ENCODE assay signal across 14 cellular contexts in the genomic region with DNA sequence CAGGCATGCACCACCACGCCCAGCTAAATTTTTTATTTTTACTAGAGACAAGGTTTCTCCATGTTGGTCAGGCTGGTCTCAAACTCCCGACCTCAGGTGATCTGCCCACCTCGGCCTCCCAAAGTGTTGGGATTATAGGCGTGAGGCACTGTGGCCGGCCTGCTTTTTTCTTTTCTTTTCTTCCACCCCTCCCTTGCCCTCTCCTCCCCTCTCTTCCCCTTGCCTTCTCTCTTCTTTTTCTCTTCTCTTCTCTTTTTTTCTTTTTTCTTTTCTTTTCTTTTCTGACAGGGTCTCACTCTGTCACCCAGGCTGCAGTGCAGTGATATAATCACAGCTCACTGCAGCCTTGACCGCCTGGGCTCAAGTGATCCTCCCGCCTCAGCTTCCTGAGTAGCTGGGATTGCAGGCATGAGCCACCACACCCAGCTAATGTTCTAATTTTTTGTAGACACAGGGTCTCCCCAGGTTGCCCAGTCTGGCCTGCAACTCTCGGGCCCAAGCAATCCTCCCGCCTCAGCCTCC. TPM values are rescaled to one million over a fixed set of nuclear protein-coding genes. Genes with fewer than 3 reads are reported as not detected.
DNase-seq lines count a peak whose midpoint lies in the region; TF ChIP-seq lines count a peak whose summit lies in the region.
"Not testable (repeated sequence)": the region's sequence is repeated elsewhere in the genome, so short reads cannot be mapped to it uniquely, and the experiment has no call there.
"Had no signal": no experiment of that assay in that cellular context is flagged by ENCODE, and none has a peak within 500 bp of the region (broad histone marks: within the 10 kb centered on the region; RNA-seq: fewer than 3 reads in every experiment).

No MANE protein-coding gene starts in this region.

- not testable (repeated sequence) for H3K4me3 ChIP-seq in HEK293 (ENCODE audit: low read depth, low read length); cardiac muscle cell; mesodermal cell (ENCODE audit: extremely low read depth, insufficient read depth, low read length, poor library complexity, severe bottlenecking); neuronal stem cell (ENCODE audit: low read length in 2 of 2); stomach

- peak overlapping the region; percentile 81 for H3K9ac ChIP-seq in neuronal stem cell (ENCODE audit: low read depth, low read length, poor library complexity)

- not testable (repeated sequence) for H4K91ac ChIP-seq in neuronal stem cell (ENCODE audit: low read depth, low read length, poor library complexity)

- TF ChIP-seq POLR2A in stomach (IDR thresholded peaks at IDR 0.05): not testable (repeated sequence)

- not testable (repeated sequence) for H3K79me1 ChIP-seq in neuronal stem cell (ENCODE audit: low read depth, low read length)

- H3K14ac ChIP-seq in neuronal stem cell (ENCODE audit: low read length): not testable (repeated sequence)

- H3K4me1 Mint-ChIP-seq in activated CD4-positive, alpha-beta T cell treated with anti-CD3 and anti-CD28 coated beads, Interleukin-2, amount 10 ng/mL, durations not matched to agents 7 days and 5 days; chondrocyte (ENCODE audit: low read depth): not testable (repeated sequence)

- not testable (repeated sequence) for H3K23ac ChIP-seq in neuronal stem cell (ENCODE audit: low read depth, low read length, poor library complexity)

- H3K9me3 ChIP-seq in HEK293 (ENCODE audit: control insufficient read depth, insufficient read depth, low read depth, low read length); cardiac muscle cell (ENCODE audit: low read depth); mesodermal cell (ENCODE audit: control insufficient read depth, low read length); neuronal stem cell (replicated peaks in 1 of 2; ENCODE audit: control insufficient read depth in 2 of 2, insufficient read depth in 1 of 2, low read depth in 1 of 2, low read length in 2 of 2); stomach: not testable (repeated sequence)

- not testable (repeated sequence) for TF ChIP-seq CTCF in HEK293 (tag by site-specific recombination; IDR thresholded peaks at IDR 0.05); chondrocyte (IDR thresholded peaks at IDR 0.05); cardiac muscle cell (IDR thresholded peaks at IDR 0.05; ENCODE audit: low read depth, low read length); stomach (IDR thresholded peaks at IDR 0.05)

- H2AK5ac ChIP-seq in neuronal stem cell (ENCODE audit: low read depth, low read length): peak overlapping the region; percentile 46

- intact Hi-C loops in stomach (cut with DNase I; ENCODE audit: low total_unique reads): not testable (repeated sequence)

- H3K18ac ChIP-seq in neuronal stem cell (ENCODE audit: low read length): not testable (repeated sequence)

- 88 to 95% methylated on average over 9 of the region's 9 CpGs for WGBS in mesodermal cell (ENCODE audit: insufficient coverage in 2 of 2), 2 experiments
- WGBS in neuronal stem cell (ENCODE audit: extremely low coverage in 2 of 2, insufficient read length in 2 of 2, insufficient replicate concordance in 1 of 2), 2 donors: no CpG with 5 or more reads among the region's 9 CpGs
- 82 to 85% (median 84%) methylated on average over 9 of the region's 9 CpGs for WGBS in stomach, 5 donors

- DNase-seq in activated CD4-positive, alpha-beta T cell treated with anti-CD3 and anti-CD28 coated beads, Interleukin-2, amount 10 ng/mL, durations not matched to agents 7 days and 5 days; chondrocyte (ENCODE audit: low spot score); cardiac muscle cell (ENCODE audit: low read depth in 1 of 2, low spot score in 1 of 2); neuronal stem cell (ENCODE audit: low spot score); stomach: not testable (repeated sequence)

- H3K4me2 ChIP-seq in neuronal stem cell (ENCODE audit: insufficient read depth, low read length, poor library complexity, severe bottlenecking): not testable (repeated sequence)

- H2BK15ac ChIP-seq in neuronal stem cell (ENCODE audit: low read length): not testable (repeated sequence)

- H2BK12ac ChIP-seq in neuronal stem cell (ENCODE audit: low read length): not testable (repeated sequence)

- H3K4me1 ChIP-seq in HEK293 (ENCODE audit: control insufficient read depth, insufficient read depth, low read length); mesodermal cell (ENCODE audit: control insufficient read depth, insufficient read depth, low read length, poor library complexity, severe bottlenecking); neuronal stem cell (ENCODE audit: control insufficient read depth in 2 of 2, insufficient read depth in 1 of 2, low read depth in 1 of 2, low read length in 2 of 2): not testable (repeated sequence)
- H3K4me1 ChIP-seq in cardiac muscle cell (ENCODE audit: low read depth): peaks cover 18% of the 10 kb centered on the region
- H3K4me1 ChIP-seq in stomach: peaks cover 10 to 43% (median 30%) of the 10 kb centered on the region in 4 donors

- H3K27ac ChIP-seq in HEK293 (ENCODE audit: extremely low read depth, low read depth, low read length); neuronal stem cell (replicated peaks; ENCODE audit: low read length): not testable (repeated sequence)
- H3K27ac ChIP-seq in cardiac muscle cell (peak overlapping the region; percentile 79), mesodermal cell (ENCODE audit: low read depth, low read length, severe bottlenecking) (peak overlapping the region; percentile 59), stomach (peak overlapping the region in 3 of 5 donors; percentile 27 to 82 (median 46))

- not testable (repeated sequence) for H3K27me3 Mint-ChIP-seq in activated CD4-positive, alpha-beta T cell treated with anti-CD3 and anti-CD28 coated beads, Interleukin-2, amount 10 ng/mL, durations not matched to agents 7 days and 5 days; chondrocyte (ENCODE audit: low read depth)

- H3K9me3 Mint-ChIP-seq in activated CD4-positive, alpha-beta T cell treated with anti-CD3 and anti-CD28 coated beads, Interleukin-2, amount 10 ng/mL, durations not matched to agents 7 days and 5 days; chondrocyte (ENCODE audit: low read depth): not testable (repeated sequence)

- not testable (repeated sequence) for H2AFZ ChIP-seq in neuronal stem cell (ENCODE audit: low read length)

- not testable (repeated sequence) for H3K4ac ChIP-seq in neuronal stem cell (ENCODE audit: low read length)

- H3K27me3 ChIP-seq in cardiac muscle cell; neuronal stem cell (ENCODE audit: control insufficient read depth in 3 of 3, insufficient read depth in 3 of 3, low read depth in 1 of 3, low read length in 3 of 3); stomach: not testable (repeated sequence)

- H3K36me3 ChIP-seq in HEK293 (ENCODE audit: control insufficient read depth in 2 of 2, insufficient read depth in 1 of 2, low read length in 2 of 2); cardiac muscle cell: not testable (repeated sequence)
- peaks cover 18% of the 10 kb centered on the region for H3K36me3 ChIP-seq in mesodermal cell (ENCODE audit: control insufficient read depth, insufficient read depth, low read length)
- H3K36me3 ChIP-seq in neuronal stem cell (replicated peaks in 1 of 2; ENCODE audit: control insufficient read depth in 2 of 2, insufficient read depth in 2 of 2, low read length in 2 of 2): peaks cover 5 to 14% of the 10 kb centered on the region in 2 donors
- peaks cover under 1 to 28% (median 24%) of the 10 kb centered on the region in 4 donors for H3K36me3 ChIP-seq in stomach

- H3K4me3 Mint-ChIP-seq in activated CD4-positive, alpha-beta T cell treated with anti-CD3 and anti-CD28 coated beads, Interleukin-2, amount 10 ng/mL, durations not matched to agents 7 days and 5 days; chondrocyte (ENCODE audit: unreplicated experiment): not testable (repeated sequence)

- H4K8ac ChIP-seq in neuronal stem cell (ENCODE audit: low read depth, low read length): not testable (repeated sequence)

- peak overlapping the region; percentile 79 for H3K27ac Mint-ChIP-seq in activated CD4-positive, alpha-beta T cell treated with anti-CD3 and anti-CD28 coated beads, Interleukin-2, amount 10 ng/mL, durations not matched to agents 7 days and 5 days
- peak overlapping the region; percentile 27 for H3K27ac Mint-ChIP-seq in chondrocyte (ENCODE audit: unreplicated experiment)

- POLR2A ChIA-PET in HEK293 (lab: Yijun Ruan, JAX): interaction anchor here (0.5 to 4.1 kb wide), 2 partner anchors 16 to 1938 kb away, joined by 5 to 20 read pairs; no protein-coding TSS in a partner anchor
- POLR2A ChIA-PET in activated CD4-positive, alpha-beta T cell treated with anti-CD3 and anti-CD28 coated beads, Interleukin-2, amount 10 ng/mL, durations not matched to agents 7 days and 5 days (lab: Charles Lee): not testable (repeated sequence)

- not testable (repeated sequence) for H3K36me3 Mint-ChIP-seq in activated CD4-positive, alpha-beta T cell treated with anti-CD3 and anti-CD28 coated beads, Interleukin-2, amount 10 ng/mL, durations not matched to agents 7 days and 5 days (ENCODE audit: low read depth); chondrocyte (ENCODE audit: low read depth)

- TF ChIP-seq EP300 in stomach (IDR thresholded peaks at IDR 0.05): not testable (repeated sequence)

- CTCF ChIA-PET in HEK293 (lab: Yijun Ruan, JAX): not testable (repeated sequence)
- CTCF ChIA-PET in activated CD4-positive, alpha-beta T cell treated with anti-CD3 and anti-CD28 coated beads, Interleukin-2, amount 10 ng/mL, durations not matched to agents 7 days and 5 days (lab: Charles Lee): interaction anchor here (0.6 kb wide), 1 partner anchor 54 kb away, joined by 3 read pairs; no protein-coding TSS in a partner anchor

- not testable (repeated sequence) for H2BK120ac ChIP-seq in neuronal stem cell (ENCODE audit: low read depth, low read length)

- not testable (repeated sequence) for H2BK5ac ChIP-seq in neuronal stem cell (ENCODE audit: low read length)

RNA-seq across cellular contexts. Expression of a gene that starts 18.1 kb away (rescaled TPM):
- 10 to 100 TPM; 35.5 to 41.8 TPM for total RNA-seq in activated CD4-positive, alpha-beta T cell treated with anti-CD3 and anti-CD28 coated beads, Interleukin-2, amount 10 ng/mL, durations not matched to agents 7 days and 5 days
- total RNA-seq in chondrocyte: 131 to 185 TPM (median 170 TPM) in 3 replicates
- total RNA-seq in cardiac muscle cell: 133 and 157 TPM in 2 replicates
- 72.1 and 90.2 TPM in 2 replicates for polyA plus RNA-seq in cardiac muscle cell
- 78.8 TPM for polyA plus RNA-seq in mesodermal cell (2013, experiment 1 of 2)
- 64.6 TPM for polyA plus RNA-seq in mesodermal cell (2013, experiment 2 of 2)
- polyA plus RNA-seq in neuronal stem cell (2013, experiment 1 of 2): 56.3 TPM
- 55.0 TPM for polyA plus RNA-seq in neuronal stem cell (2013, experiment 2 of 2)
- total RNA-seq in stomach: 100 to 1,000 TPM in 2 of 5 donors, 10 to 100 TPM in 3; 58.5 to 238 (median 75.8) TPM
- 10 to 100 TPM; 47.0 to 73.5 (median 51.9) TPM for polyA plus RNA-seq in stomach

RNA-seq across cellular contexts. Expression of a gene that starts 19.9 kb away (rescaled TPM):
- total RNA-seq in activated CD4-positive, alpha-beta T cell treated with anti-CD3 and anti-CD28 coated beads, Interleukin-2, amount 10 ng/mL, durations not matched to agents 7 days and 5 days: not detected
- not detected in 3 replicates for total RNA-seq in chondrocyte
- 32.9 and 46.5 TPM in 2 replicates for total RNA-seq in cardiac muscle cell
- polyA plus RNA-seq in cardiac muscle cell: 34.3 and 39.4 TPM in 2 replicates
- polyA plus RNA-seq in mesodermal cell (2013, experiment 1 of 2): 0.37 TPM
- not detected for polyA plus RNA-seq in mesodermal cell (2013, experiment 2 of 2)
- 0.60 TPM for polyA plus RNA-seq in neuronal stem cell (2013, experiment 1 of 2)
- 0.72 TPM for polyA plus RNA-seq in neuronal stem cell (2013, experiment 2 of 2)
- total RNA-seq in stomach: under 1 TPM in 1 of 5 donors, not detected in 4; 0.55 TPM
- polyA plus RNA-seq in stomach: 1 to 10 TPM in 2 of 3 donors, under 1 TPM in 1; 0.68 to 4.3 (median 2.3) TPM
- total RNA-seq: CD4-positive, alpha-beta T cell; Daoy; HT-29; MCF 10A; OCI-LY7 had no signal
- polyA plus RNA-seq: A549, BJ had no signal

RNA-seq across cellular contexts. Expression of a gene that starts 32.4 kb away (rescaled TPM):
- total RNA-seq in activated CD4-positive, alpha-beta T cell treated with anti-CD3 and anti-CD28 coated beads, Interleukin-2, amount 10 ng/mL, durations not matched to agents 7 days and 5 days: 1,000 to 10,000 TPM; 1,428 to 1,492 TPM
- total RNA-seq in chondrocyte: 2,036 to 2,432 TPM (median 2,370 TPM) in 3 replicates
- 2,213 and 2,849 TPM in 2 replicates for total RNA-seq in cardiac muscle cell
- 316 and 530 TPM in 2 replicates for polyA plus RNA-seq in cardiac muscle cell
- 1,893 TPM for polyA plus RNA-seq in mesodermal cell (2013, experiment 1 of 2)
- polyA plus RNA-seq in mesodermal cell (2013, experiment 2 of 2): 1,823 TPM
- polyA plus RNA-seq in neuronal stem cell (2013, experiment 1 of 2): 2,427 TPM
- polyA plus RNA-seq in neuronal stem cell (2013, experiment 2 of 2): 2,458 TPM
- 1,000 to 10,000 TPM in 4 of 5 donors, 100 to 1,000 TPM in 1; 872 to 1,656 (median 1,431) TPM for total RNA-seq in stomach
- polyA plus RNA-seq in stomach: 1,000 to 10,000 TPM in 2 of 3 donors, 100 to 1,000 TPM in 1; 667 to 1,312 (median 1,239) TPM

RNA-seq across cellular contexts. Expression of a gene that starts 54.7 kb away (rescaled TPM):
- 10 to 100 TPM; 33.3 to 40.4 TPM for total RNA-seq in activated CD4-positive, alpha-beta T cell treated with anti-CD3 and anti-CD28 coated beads, Interleukin-2, amount 10 ng/mL, durations not matched to agents 7 days and 5 days
- 26.3 to 29.7 TPM (median 26.7 TPM) in 3 replicates for total RNA-seq in chondrocyte
- 32.6 and 35.4 TPM in 2 replicates for total RNA-seq in cardiac muscle cell
- 9.6 and 11.3 TPM in 2 replicates for polyA plus RNA-seq in cardiac muscle cell
- 37.9 TPM for polyA plus RNA-seq in mesodermal cell (2013, experiment 1 of 2)
- polyA plus RNA-seq in mesodermal cell (2013, experiment 2 of 2): 25.8 TPM
- 64.0 TPM for polyA plus RNA-seq in neuronal stem cell (2013, experiment 1 of 2)
- polyA plus RNA-seq in neuronal stem cell (2013, experiment 2 of 2): 61.2 TPM
- 10 to 100 TPM in 4 of 5 donors, 1 to 10 TPM in 1; 9.3 to 93.6 (median 37.5) TPM for total RNA-seq in stomach
- polyA plus RNA-seq in stomach: 10 to 100 TPM in 1 of 3 donors, 1 to 10 TPM in 2; 6.6 to 14.8 (median 9.3) TPM

Comparison
In these comparisons a context has a peak if more than half of its experiments do, and no peak if none do; other contexts are left out.
1. RNA of a gene that starts 19.9 kb away (total RNA-seq): 32.9 to 46.5 TPM in cardiac muscle cell; not detected in activated CD4-positive, alpha-beta T cell treated with anti-CD3 and anti-CD28 coated beads, Interleukin-2, amount 10 ng/mL, durations not matched to agents 7 days and 5 days, not detected in chondrocyte and 0.55 TPM in stomach; every median in the first group is over 10 times any median in the second.